Comparison of ENCODE assay signal across 9 cellular contexts in the genomic region with DNA sequence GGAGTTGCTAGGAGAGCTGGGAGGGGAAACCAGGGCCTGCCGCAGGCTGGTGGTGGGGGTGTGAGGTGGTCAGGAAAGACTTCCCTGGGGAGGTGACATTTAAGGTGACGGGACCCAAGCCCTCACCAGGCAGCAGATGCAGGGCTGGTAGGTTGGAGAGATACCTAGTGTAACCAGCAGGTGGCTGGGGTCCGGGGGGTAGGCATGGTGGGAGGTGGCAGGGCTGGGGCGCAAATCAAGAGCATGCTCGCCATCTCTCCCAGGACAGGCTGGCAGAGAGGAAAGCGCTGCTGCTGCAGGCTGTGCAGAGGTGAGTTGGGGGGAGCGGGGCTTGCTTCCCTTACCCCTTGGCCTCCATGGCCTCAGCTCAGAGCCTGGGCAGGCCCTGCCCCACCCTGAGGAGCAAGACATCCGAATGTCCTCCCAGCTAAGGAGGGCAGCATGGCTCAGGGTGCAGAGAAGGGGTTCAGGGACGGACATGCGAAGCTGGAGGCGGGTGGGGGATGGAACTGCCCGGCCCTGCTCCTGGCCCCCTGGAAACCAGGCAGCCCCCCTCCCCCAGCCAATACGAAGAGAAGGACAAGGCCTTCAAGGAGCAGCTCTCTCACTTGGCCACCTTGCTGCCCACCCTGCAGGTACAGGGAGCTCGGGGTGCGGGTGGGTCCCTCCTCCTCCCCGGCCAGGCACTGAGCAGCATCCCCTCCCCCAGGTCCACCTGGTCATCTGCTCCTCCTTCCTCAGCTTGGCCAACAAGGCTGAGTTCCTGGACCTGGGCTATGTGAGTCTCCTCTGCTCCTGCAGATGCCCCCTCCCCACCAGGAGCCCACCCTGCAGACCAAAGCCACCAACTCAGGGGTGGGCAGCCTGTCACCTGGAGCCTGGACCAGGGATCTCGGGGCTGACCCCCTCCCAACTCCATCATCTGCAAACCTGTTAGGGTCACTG. TPM values are rescaled to one million over a fixed set of nuclear protein-coding genes. Genes with fewer than 3 reads are reported as not detected.
DNase-seq lines count a peak whose midpoint lies in the region; TF ChIP-seq lines count a peak whose summit lies in the region.
"Had no signal": no experiment of that assay in that cellular context is flagged by ENCODE, and none has a peak within 500 bp of the region (broad histone marks: within the 10 kb centered on the region; RNA-seq: fewer than 3 reads in every experiment).

No MANE protein-coding gene starts in this region.

- TF ChIP-seq CTCF in GM12864 (IDR thresholded peaks at IDR 0.05; ENCODE audit: low read depth, low read length, missing control alignments), result peak; percentile 48
- TF ChIP-seq CTCF in LNCaP clone FGC (IDR thresholded peaks at IDR 0.05; ENCODE audit: control insufficient read depth, extremely low read depth, insufficient read depth), result 0 out of 2 replicates have a peak, but pooled peaks have one; percentile 11
- TF ChIP-seq CTCF in brain (conservative IDR thresholded peaks at IDR 0.05), result no peak
- no peak for TF ChIP-seq CTCF in neural crest cell (conservative IDR thresholded peaks at IDR 0.05)
- peak in 1 of 6 experiments; percentile 13 for TF ChIP-seq CTCF in adrenal gland (IDR thresholded peaks at IDR 0.05)

- H3K36me3 Mint-ChIP-seq in brain (peaks cover 16% of the 10 kb centered on the region), neural crest cell (ENCODE audit: low read depth) (no peaks in the 10 kb centered on the region)

- H3K27ac Mint-ChIP-seq in brain (peak overlapping the region in 3 of 5 experiments; percentile 41 to 49 (median 43)), neural crest cell (ENCODE audit: unreplicated experiment) (no peak overlapping the region)

- H3K4me1 Mint-ChIP-seq in brain, result peaks cover 13% of the 10 kb centered on the region
- peaks cover 7% of the 10 kb centered on the region for H3K4me1 Mint-ChIP-seq in neural crest cell

- H3K27me3 Mint-ChIP-seq in brain (peaks cover 54% of the 10 kb centered on the region), neural crest cell (ENCODE audit: low read depth) (peaks cover 38% of the 10 kb centered on the region)

- 83 to 96% (median 90%) methylated on average over 13 to 17 of the region's 17 CpGs for WGBS in adrenal gland, 4 donors

- no peak for TF ChIP-seq POLR2A in adrenal gland (IDR thresholded peaks at IDR 0.05)

- peaks cover 0 to 3% (median 0%) of the 10 kb centered on the region in 5 experiments for H3K9me3 Mint-ChIP-seq in brain
- H3K9me3 Mint-ChIP-seq in neural crest cell, result no peaks in the 10 kb centered on the region

- no peaks in the 10 kb centered on the region for H3K36me3 ChIP-seq in adrenal gland (replicated peaks in 1 of 2)
- H3K36me3 ChIP-seq: transverse colon had no signal

- H3K4me3 Mint-ChIP-seq in brain (peak overlapping the region; percentile 58 to 83 (median 77)), neural crest cell (peak overlapping the region; percentile 66)

- no peaks in the 10 kb centered on the region for H3K27me3 ChIP-seq in adrenal gland
- H3K27me3 ChIP-seq: transverse colon had no signal

- no peaks in the 10 kb centered on the region for H3K9me3 ChIP-seq in adrenal gland (replicated peaks in 1 of 3)
- H3K9me3 ChIP-seq: transverse colon had no signal

- intact Hi-C loops in adrenal gland (cut with DNase I), result loop anchor here (5.0 kb wide), 1 partner anchor 32 kb away; the partner anchor contains the start of gene HES3 (in 2 of the 2)

- peak overlapping the region in 1 of 5 donors; percentile 63 for H3K27ac ChIP-seq in adrenal gland

- no peak overlapping the region for H3K4me3 ChIP-seq in GM12864 (ENCODE audit: low read depth, low read length)
- no peak overlapping the region for H3K4me3 ChIP-seq in LNCaP clone FGC (ENCODE audit: low read depth, low read length)
- H3K4me3 ChIP-seq in adrenal gland, result peak overlapping the region in 1 of 4 donors; percentile 55

- DNase-seq in GM12864 (ENCODE audit: low read depth) (no peak), LNCaP clone FGC (ENCODE audit: low read depth) (no peak), neural crest cell (ENCODE audit: low read depth, low spot score) (peak; percentile 30), NCI-H1436 (lab: John Stamatoyannopoulos, UW) (no peak), amygdala (lab: John Stamatoyannopoulos, UW) (no peak), adrenal gland (no peak), NCI-H187 (lab: John Stamatoyannopoulos, UW) (no peak)

- H3K4me1 ChIP-seq in adrenal gland (replicated peaks in 1 of 2), result peaks cover 15 to 30% of the 10 kb centered on the region in 2 donors

RNA-seq across cellular contexts. Expression of gene RNF207, which starts 4.0 kb away (rescaled TPM):
- polyA plus RNA-seq in brain (ENCODE audit: insufficient read depth, low read depth, low replicate concordance), result 0.41 TPM
- 3.8 and 4.9 TPM in 2 replicates for total RNA-seq in neural crest cell
- 10 to 100 TPM in 5 of 8 donors, 1 to 10 TPM in 3; 2.2 to 16.5 (median 11.3) TPM for total RNA-seq in adrenal gland
- 10 to 100 TPM in 2 of 3 donors, 1 to 10 TPM in 1; 3.8 to 47.4 (median 17.1) TPM for polyA plus RNA-seq in adrenal gland

RNA-seq across cellular contexts. Expression of gene RPL22, which starts 10.5 kb away (rescaled TPM):
- 808 TPM for polyA plus RNA-seq in brain (ENCODE audit: insufficient read depth, low read depth, low replicate concordance)
- total RNA-seq in neural crest cell, result 479 and 516 TPM in 2 replicates
- total RNA-seq in adrenal gland, result 100 to 1,000 TPM in 6 of 8 donors, 10 to 100 TPM in 2; 78.5 to 350 (median 225) TPM
- polyA plus RNA-seq in adrenal gland, result 100 to 1,000 TPM; 737 to 898 (median 819) TPM

RNA-seq across cellular contexts. Expression of gene ICMT, which starts 25.8 kb away (rescaled TPM):
- polyA plus RNA-seq in brain (ENCODE audit: insufficient read depth, low read depth, low replicate concordance) (68.0 TPM), adrenal gland (10 to 100 TPM; 12.6 to 98.0 (median 17.0) TPM)
- total RNA-seq in neural crest cell (85.4 and 92.8 TPM in 2 replicates), adrenal gland (10 to 100 TPM; 42.0 to 89.2 (median 67.8) TPM)

RNA-seq across cellular contexts. Expression of gene CHD5, which starts 29.8 kb away (rescaled TPM):
- polyA plus RNA-seq in brain (ENCODE audit: insufficient read depth, low read depth, low replicate concordance), result 13.5 TPM
- total RNA-seq in neural crest cell, result 0.16 and 0.98 TPM in 2 replicates
- total RNA-seq in adrenal gland, result 1 to 10 TPM in 3 of 8 donors, under 1 TPM in 3, not detected in 2; 0.07 to 8.9 (median 1.4) TPM
- polyA plus RNA-seq in adrenal gland, result 10 to 100 TPM in 1 of 3 donors, 1 to 10 TPM in 2; 1.8 to 56.5 (median 4.9) TPM

RNA-seq across cellular contexts. Expression of gene HES3, which starts 34.0 kb away (rescaled TPM):
- not detected for polyA plus RNA-seq in brain (ENCODE audit: insufficient read depth, low read depth, low replicate concordance)
- 23.6 and 25.2 TPM in 2 replicates for total RNA-seq in neural crest cell
- total RNA-seq in adrenal gland, result not detected
- not detected for polyA plus RNA-seq in adrenal gland
- total RNA-seq: transverse colon had no signal

Comparison
In these comparisons a context has a peak if more than half of its experiments do, and no peak if none do; other contexts are left out.
1. CTCF ChIP-seq: peak in GM12864 (single experiment) and LNCaP clone FGC (single experiment); none in brain (0 of 2) and neural crest cell (single experiment).